In genomic region chr14:105281354-105282097, GRCh38 we compare ENCODE assay signal across 8 cellular contexts. TPM values are rescaled to one million over a fixed set of nuclear protein-coding genes. Genes with fewer than 3 reads are reported as not detected.
DNase-seq lines count a peak whose midpoint lies in the region; ATAC-seq, FAIRE-seq and TF ChIP-seq lines count a peak whose summit lies in the region.

No MANE protein-coding gene starts in this region.

- H3K9me3 ChIP-seq in left lung (no peaks in the 10 kb centered on the region), uterus (no peaks in the 10 kb centered on the region)

- H3K4me1 ChIP-seq in left lung = peaks cover 3 to 10% of the 10 kb centered on the region in 2 donors
- no peaks in the 10 kb centered on the region for H3K4me1 ChIP-seq in uterus

- H3K27ac ChIP-seq in left lung (no peak overlapping the region), uterus (no peak overlapping the region)

- H3K36me3 ChIP-seq in bronchial epithelial cell (ENCODE audit: control insufficient read depth, insufficient read depth, low read length) (peaks cover 4% of the 10 kb centered on the region), left lung (peaks cover 0 to 8% of the 10 kb centered on the region in 2 donors), uterus (no peaks in the 10 kb centered on the region)

- DNase-seq in activated T-cell treated with anti-CD3 and anti-CD28 coated beads for 4 hours (peak; percentile 13), NCI-H460 (ENCODE audit: extremely low read depth, low read depth) (peak; percentile 46), bronchial epithelial cell (ENCODE audit: low read depth) (peak; percentile 71), left lung (no peak), uterus (no peak), NCI-H1092 (lab: John Stamatoyannopoulos, UW) (no peak)
- no peak for DNase-seq in activated T-cell treated with anti-CD3 and anti-CD28 coated beads, Interleukin-2, amount 50 U/mL, for 1 hour

- TF ChIP-seq CTCF in bronchial epithelial cell (IDR thresholded peaks at IDR 0.05; ENCODE audit: insufficient read depth, low read length, severe bottlenecking) (peak; percentile 75), left lung (IDR thresholded peaks at IDR 0.05) (peak; percentile 27 to 43), uterus (IDR thresholded peaks at IDR 0.05) (peak; percentile 40 to 53 (median 50))

- intact Hi-C loops in left lung (cut with DNase I) (loop anchor here in 1 of 2 donors (5.0 kb wide), 1 partner anchor 79 kb away; no protein-coding TSS in a partner anchor), uterus (cut with DNase I; ENCODE audit: low total_unique reads) (no loop called here)

- ATAC-seq in left lung = peak; percentile 80
- ATAC-seq in GM21515 (IDR thresholded peaks at IDR 0.05; ENCODE audit: unreplicated experiment) = no peak

- FAIRE-seq in bronchial epithelial cell (lab: Jason Lieb, UNC) = no peak

- H3K27me3 ChIP-seq in bronchial epithelial cell (ENCODE audit: control insufficient read depth, insufficient read depth, low read length) (no peaks in the 10 kb centered on the region), left lung (no peaks in the 10 kb centered on the region), uterus (no peaks in the 10 kb centered on the region)

- no peak for TF ChIP-seq POLR2A in uterus (IDR thresholded peaks at IDR 0.05)

- no peak overlapping the region for H3K4me3 ChIP-seq in bronchial epithelial cell (ENCODE audit: low read depth, low read length)
- H3K4me3 ChIP-seq in left lung = no peak overlapping the region
- no peak overlapping the region for H3K4me3 ChIP-seq in uterus

RNA-seq across cellular contexts. Expression of gene BRF1, which starts 19.3 kb away (rescaled TPM):
- 16.0 and 17.1 TPM in 2 replicates for total RNA-seq in NCI-H460 (2014; rRNA removed; shearing (Covaris generic))
- polyA plus RNA-seq in NCI-H460 (2014; cell fraction: nucleus; rRNA removed) = 76.5 and 86.4 TPM in 2 replicates
- total RNA-seq in bronchial epithelial cell (22.3 and 24.0 TPM in 2 replicates), left lung (10 to 100 TPM; 32.7 to 33.6 TPM), uterus (10 to 100 TPM in 3 of 4 donors, 1 to 10 TPM in 1; 9.7 to 77.7 (median 61.3) TPM)

RNA-seq across cellular contexts. Expression of gene PACS2, which starts 33.0 kb away (rescaled TPM):
- total RNA-seq in NCI-H460 (2014; rRNA removed; shearing (Covaris generic)) = 30.6 and 30.7 TPM in 2 replicates
- 67.9 and 78.7 TPM in 2 replicates for polyA plus RNA-seq in NCI-H460 (2014; cell fraction: nucleus; rRNA removed)
- 42.4 and 43.1 TPM in 2 replicates for total RNA-seq in bronchial epithelial cell
- total RNA-seq in left lung = 10 to 100 TPM; 69.7 to 77.2 TPM
- total RNA-seq in uterus = 100 to 1,000 TPM in 1 of 4 donors, 10 to 100 TPM in 3; 37.1 to 116 (median 52.2) TPM

RNA-seq across cellular contexts. Expression of gene BTBD6, which starts 33.2 kb away (rescaled TPM):
- total RNA-seq in NCI-H460 (2014; rRNA removed; shearing (Covaris generic)) = 15.3 and 16.2 TPM in 2 replicates
- polyA plus RNA-seq in NCI-H460 (2014; cell fraction: nucleus; rRNA removed) = 37.4 and 44.5 TPM in 2 replicates
- total RNA-seq in bronchial epithelial cell (63.4 and 75.8 TPM in 2 replicates), left lung (10 to 100 TPM; 45.4 to 52.6 TPM), uterus (10 to 100 TPM; 12.8 to 41.9 (median 27.9) TPM)

Comparison
In these comparisons a context has a peak if more than half of its experiments do, and no peak if none do; other contexts are left out.
1. DNase-seq: peak in activated T-cell treated with anti-CD3 and anti-CD28 coated beads for 4 hours (single experiment), NCI-H460 (single experiment) and bronchial epithelial cell (single experiment); none in activated T-cell treated with anti-CD3 and anti-CD28 coated beads, Interleukin-2, amount 50 U/mL, for 1 hour (single experiment), left lung (0 of 2), uterus (0 of 2) and NCI-H1092 (single experiment).
2. Peak in every context shown above with its lines, with median percentiles within 50 percentile points of each other: CTCF ChIP-seq.